In the genomic region with DNA sequence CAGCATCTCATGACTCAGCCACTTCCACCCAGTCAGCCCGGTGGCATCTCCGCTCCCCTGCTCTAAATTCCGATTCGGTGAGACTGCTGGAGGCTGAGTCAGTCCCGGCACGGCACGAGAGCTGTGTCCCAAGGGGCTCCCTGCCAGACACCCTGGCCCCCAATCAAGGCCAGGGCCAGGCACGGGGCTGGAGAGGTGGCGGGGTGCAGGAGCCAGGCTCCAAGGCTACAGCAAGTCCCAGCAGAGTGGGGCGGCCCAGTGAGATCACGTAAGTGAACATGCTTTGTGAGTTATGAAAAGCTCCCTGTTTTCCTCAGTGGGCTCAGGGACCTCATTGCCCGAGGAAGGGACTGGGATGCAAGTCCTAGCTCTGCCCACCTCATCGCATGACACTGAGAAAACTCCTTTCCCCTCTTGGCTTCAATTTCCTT, we compare ENCODE assay signal across 9 cellular contexts.
DNase-seq lines count a peak whose midpoint lies in the region; ATAC-seq and TF ChIP-seq lines count a peak whose summit lies in the region.
"Had no signal": no experiment of that assay in that cellular context is flagged by ENCODE, and none has a peak within 500 bp of the region (broad histone marks: within the 10 kb centered on the region; RNA-seq: fewer than 3 reads in every experiment).

No MANE protein-coding gene starts in this region.

- H3K27ac Mint-ChIP-seq in nephron = peak overlapping the region in 1 of 3 experiments; percentile 79

- H3K4me3 ChIP-seq in AG10803 (ENCODE audit: low read length) = peak overlapping the region; percentile 93
- H3K4me3 ChIP-seq in NB4 (ENCODE audit: low read depth, low read length) = peak overlapping the region; percentile 9
- H3K4me3 ChIP-seq in epithelial cell of esophagus (ENCODE audit: low read length) = no peak overlapping the region
- H3K4me3 ChIP-seq: GM12878 had no signal

- H3K4me1 Mint-ChIP-seq in nephron = peaks cover 36% of the 10 kb centered on the region

- no peaks in the 10 kb centered on the region for H3K9me3 Mint-ChIP-seq in nephron

- H3K4me3 Mint-ChIP-seq in nephron = peak overlapping the region; percentile 88 to 90 (median 89)

- no peak for TF ChIP-seq POLR2A in NB4 (IDR thresholded peaks at IDR 0.05; ENCODE audit: extremely low read depth, insufficient read length)

- DNase-seq in AG10803 (ENCODE audit: low read depth) (peak; percentile 98), NB4 (ENCODE audit: low read depth) (peak; percentile 96), epithelial cell of esophagus (ENCODE audit: low read depth) (peak; percentile 97), DMS153 treated with DMSO at 0.1 percent for 48 hours (lab: John Stamatoyannopoulos, UW; ENCODE audit: unreplicated experiment) (no peak)

- ATAC-seq in HG02884 (IDR thresholded peaks at IDR 0.05; ENCODE audit: unreplicated experiment) (no peak), HG03097 (IDR thresholded peaks at IDR 0.05; ENCODE audit: low FRiP score, unreplicated experiment) (no peak), GM21360 (IDR thresholded peaks at IDR 0.05; ENCODE audit: unreplicated experiment) (no peak)
- ATAC-seq: GM12878 had no signal

- peaks cover 3% of the 10 kb centered on the region for H3K27me3 Mint-ChIP-seq in nephron (ENCODE audit: low read depth)

- peaks cover 5% of the 10 kb centered on the region for H3K36me3 Mint-ChIP-seq in nephron (ENCODE audit: low read depth)

- TF ChIP-seq CTCF in AG10803 (conservative IDR thresholded peaks at IDR 0.05; ENCODE audit: low read length) (no peak), NB4 (IDR thresholded peaks at IDR 0.05; ENCODE audit: low read depth, low read length) (no peak), epithelial cell of esophagus (IDR thresholded peaks at IDR 0.05; ENCODE audit: insufficient read depth, low read depth, low read length, missing control alignments) (no peak), nephron (IDR thresholded peaks at IDR 0.05; ENCODE audit: unreplicated experiment in 3 of 3) (no peak)
